ENCODE assay signal across 1 cellular context in the genomic region with DNA sequence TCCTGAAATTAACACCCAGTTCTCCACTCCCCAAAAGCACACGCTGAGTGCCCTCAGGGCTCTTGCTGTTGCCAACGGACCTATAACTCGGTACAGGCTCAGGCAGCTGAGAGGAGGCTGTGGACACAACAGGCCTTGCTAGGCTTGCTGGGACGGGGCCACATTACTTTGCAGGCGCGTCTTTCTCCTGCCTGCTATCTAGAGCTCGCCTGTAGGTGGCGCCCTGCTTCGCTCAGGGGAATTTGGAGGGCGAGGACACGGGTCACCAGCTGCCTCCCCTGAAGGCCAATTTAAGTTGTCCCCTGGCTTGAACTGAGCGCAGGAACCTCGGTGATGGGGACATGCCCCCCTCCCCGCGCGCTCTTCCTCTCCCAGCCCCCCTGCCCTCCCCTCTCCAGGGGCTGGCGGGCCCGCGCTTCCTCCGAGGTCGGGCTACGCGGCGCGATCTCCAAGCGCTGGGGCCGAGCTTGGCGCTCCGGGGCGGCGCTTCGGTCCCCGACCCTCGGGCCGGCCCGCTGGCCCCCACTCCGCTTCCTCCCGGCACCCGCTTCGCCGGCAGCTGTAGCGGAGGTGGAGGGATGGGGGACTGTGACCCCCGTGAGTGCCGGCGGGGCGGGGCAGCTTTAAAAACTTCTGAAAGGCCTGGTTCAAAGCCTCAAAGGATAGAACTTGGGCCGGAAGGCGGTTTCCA.
A peak's percentile ranks its signal among the peaks of the same experiment; 100 is the strongest.
TF ChIP-seq lines count a peak whose summit lies in the region.

No MANE protein-coding gene starts in this region.

TF ChIP-seq in HepG2, 621 proteins besides CTCF, POLR2A, EP300 and RAD21 (continued from another document and continues in another):
- TF ChIP-seq ZNF556 (CRISPR knock-in tag; IDR thresholded peaks at IDR 0.05; ENCODE audit: borderline replicate concordance) (peak; percentile 65; the same call in 1 of the 2 replicates), SYNCRIP (IDR thresholded peaks at IDR 0.05; ENCODE audit: insufficient read depth, low read depth, low read length) (no peak), ZNF777 (CRISPR knock-in tag; IDR thresholded peaks at IDR 0.05) (peak; percentile 59; the same call in 1 of the 2 replicates), TP53 (CRISPR knock-in tag; conservative IDR thresholded peaks at IDR 0.05) (no peak), THAP11 (CRISPR knock-in tag; IDR thresholded peaks at IDR 0.05) (peak; percentile 55; the same call in 1 of the 2 replicates), NONO (IDR thresholded peaks at IDR 0.05) (no peak), NONO (CRISPR knock-in tag; conservative IDR thresholded peaks at IDR 0.05) (0 out of 2 replicates have a peak, but pooled peaks have one; percentile 26), JUN (CRISPR knock-in tag; IDR thresholded peaks at IDR 0.05) (peak; percentile 42; the same call in 1 of the 2 replicates), TBX2 (CRISPR knock-in tag; IDR thresholded peaks at IDR 0.05; ENCODE audit: borderline replicate concordance) (peak; percentile 69), NFYC (CRISPR knock-in tag; IDR thresholded peaks at IDR 0.05) (peak; percentile 10; the same call in 1 of the 2 replicates), SP1 (IDR thresholded peaks at IDR 0.05) (no peak), SP1 (CRISPR knock-in tag; IDR thresholded peaks at IDR 0.05) (no peak), SALL1 (CRISPR knock-in tag; IDR thresholded peaks at IDR 0.05) (peak; percentile 67), ZNF350 (CRISPR knock-in tag; IDR thresholded peaks at IDR 0.05; ENCODE audit: borderline replicate concordance, low read depth) (peak; percentile 46; the same call in 1 of the 2 replicates), SOX6 (IDR thresholded peaks at IDR 0.05) (no peak), SOX6 (CRISPR knock-in tag; IDR thresholded peaks at IDR 0.05) (peak; percentile 76), KAT8 (CRISPR knock-in tag; IDR thresholded peaks at IDR 0.05) (0 out of 2 replicates have a peak, but pooled peaks have one; percentile 35), ARNT2 (CRISPR knock-in tag; IDR thresholded peaks at IDR 0.05; ENCODE audit: low read depth) (peak; percentile 54)
- TF ChIP-seq, protein P1, sequence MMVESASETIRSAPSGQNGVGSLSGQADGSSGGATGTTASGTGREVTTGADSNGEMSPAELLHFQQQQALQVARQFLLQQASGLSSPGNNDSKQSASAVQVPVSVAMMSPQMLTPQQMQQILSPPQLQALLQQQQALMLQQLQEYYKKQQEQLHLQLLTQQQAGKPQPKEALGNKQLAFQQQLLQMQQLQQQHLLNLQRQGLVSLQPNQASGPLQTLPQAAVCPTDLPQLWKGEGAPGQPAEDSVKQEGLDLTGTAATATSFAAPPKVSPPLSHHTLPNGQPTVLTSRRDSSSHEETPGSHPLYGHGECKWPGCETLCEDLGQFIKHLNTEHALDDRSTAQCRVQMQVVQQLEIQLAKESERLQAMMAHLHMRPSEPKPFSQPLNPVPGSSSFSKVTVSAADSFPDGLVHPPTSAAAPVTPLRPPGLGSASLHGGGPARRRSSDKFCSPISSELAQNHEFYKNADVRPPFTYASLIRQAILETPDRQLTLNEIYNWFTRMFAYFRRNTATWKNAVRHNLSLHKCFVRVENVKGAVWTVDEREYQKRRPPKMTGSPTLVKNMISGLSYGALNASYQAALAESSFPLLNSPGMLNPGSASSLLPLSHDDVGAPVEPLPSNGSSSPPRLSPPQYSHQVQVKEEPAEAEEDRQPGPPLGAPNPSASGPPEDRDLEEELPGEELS (CRISPR knock-in tag; IDR thresholded peaks at IDR 0.05), result 0 out of 2 replicates have a peak, but pooled peaks have one; percentile 17
- TF ChIP-seq, protein P2, sequence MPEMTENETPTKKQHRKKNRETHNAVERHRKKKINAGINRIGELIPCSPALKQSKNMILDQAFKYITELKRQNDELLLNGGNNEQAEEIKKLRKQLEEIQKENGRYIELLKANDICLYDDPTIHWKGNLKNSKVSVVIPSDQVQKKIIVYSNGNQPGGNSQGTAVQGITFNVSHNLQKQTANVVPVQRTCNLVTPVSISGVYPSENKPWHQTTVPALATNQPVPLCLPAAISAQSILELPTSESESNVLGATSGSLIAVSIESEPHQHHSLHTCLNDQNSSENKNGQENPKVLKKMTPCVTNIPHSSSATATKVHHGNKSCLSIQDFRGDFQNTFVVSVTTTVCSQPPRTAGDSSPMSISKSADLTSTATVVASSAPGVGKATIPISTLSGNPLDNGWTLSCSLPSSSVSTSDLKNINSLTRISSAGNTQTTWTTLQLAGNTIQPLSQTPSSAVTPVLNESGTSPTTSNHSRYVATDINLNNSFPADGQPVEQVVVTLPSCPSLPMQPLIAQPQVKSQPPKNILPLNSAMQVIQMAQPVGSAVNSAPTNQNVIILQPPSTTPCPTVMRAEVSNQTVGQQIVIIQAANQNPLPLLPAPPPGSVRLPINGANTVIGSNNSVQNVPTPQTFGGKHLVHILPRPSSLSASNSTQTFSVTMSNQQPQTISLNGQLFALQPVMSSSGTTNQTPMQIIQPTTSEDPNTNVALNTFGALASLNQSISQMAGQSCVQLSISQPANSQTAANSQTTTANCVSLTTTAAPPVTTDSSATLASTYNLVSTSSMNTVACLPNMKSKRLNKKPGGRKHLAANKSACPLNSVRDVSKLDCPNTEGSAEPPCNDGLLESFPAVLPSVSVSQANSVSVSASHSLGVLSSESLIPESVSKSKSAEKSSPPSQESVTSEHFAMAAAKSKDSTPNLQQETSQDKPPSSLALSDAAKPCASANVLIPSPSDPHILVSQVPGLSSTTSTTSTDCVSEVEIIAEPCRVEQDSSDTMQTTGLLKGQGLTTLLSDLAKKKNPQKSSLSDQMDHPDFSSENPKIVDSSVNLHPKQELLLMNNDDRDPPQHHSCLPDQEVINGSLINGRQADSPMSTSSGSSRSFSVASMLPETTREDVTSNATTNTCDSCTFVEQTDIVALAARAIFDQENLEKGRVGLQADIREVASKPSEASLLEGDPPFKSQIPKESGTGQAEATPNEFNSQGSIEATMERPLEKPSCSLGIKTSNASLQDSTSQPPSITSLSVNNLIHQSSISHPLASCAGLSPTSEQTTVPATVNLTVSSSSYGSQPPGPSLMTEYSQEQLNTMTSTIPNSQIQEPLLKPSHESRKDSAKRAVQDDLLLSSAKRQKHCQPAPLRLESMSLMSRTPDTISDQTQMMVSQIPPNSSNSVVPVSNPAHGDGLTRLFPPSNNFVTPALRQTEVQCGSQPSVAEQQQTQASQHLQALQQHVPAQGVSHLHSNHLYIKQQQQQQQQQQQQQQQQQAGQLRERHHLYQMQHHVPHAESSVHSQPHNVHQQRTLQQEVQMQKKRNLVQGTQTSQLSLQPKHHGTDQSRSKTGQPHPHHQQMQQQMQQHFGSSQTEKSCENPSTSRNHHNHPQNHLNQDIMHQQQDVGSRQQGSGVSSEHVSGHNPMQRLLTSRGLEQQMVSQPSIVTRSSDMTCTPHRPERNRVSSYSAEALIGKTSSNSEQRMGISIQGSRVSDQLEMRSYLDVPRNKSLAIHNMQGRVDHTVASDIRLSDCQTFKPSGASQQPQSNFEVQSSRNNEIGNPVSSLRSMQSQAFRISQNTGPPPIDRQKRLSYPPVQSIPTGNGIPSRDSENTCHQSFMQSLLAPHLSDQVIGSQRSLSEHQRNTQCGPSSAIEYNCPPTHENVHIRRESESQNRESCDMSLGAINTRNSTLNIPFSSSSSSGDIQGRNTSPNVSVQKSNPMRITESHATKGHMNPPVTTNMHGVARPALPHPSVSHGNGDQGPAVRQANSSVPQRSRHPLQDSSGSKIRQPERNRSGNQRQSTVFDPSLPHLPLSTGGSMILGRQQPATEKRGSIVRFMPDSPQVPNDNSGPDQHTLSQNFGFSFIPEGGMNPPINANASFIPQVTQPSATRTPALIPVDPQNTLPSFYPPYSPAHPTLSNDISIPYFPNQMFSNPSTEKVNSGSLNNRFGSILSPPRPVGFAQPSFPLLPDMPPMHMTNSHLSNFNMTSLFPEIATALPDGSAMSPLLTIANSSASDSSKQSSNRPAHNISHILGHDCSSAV (CRISPR knock-in tag; IDR thresholded peaks at IDR 0.05; ENCODE audit: borderline replicate concordance), result no peak
- TF ChIP-seq, protein P3, sequence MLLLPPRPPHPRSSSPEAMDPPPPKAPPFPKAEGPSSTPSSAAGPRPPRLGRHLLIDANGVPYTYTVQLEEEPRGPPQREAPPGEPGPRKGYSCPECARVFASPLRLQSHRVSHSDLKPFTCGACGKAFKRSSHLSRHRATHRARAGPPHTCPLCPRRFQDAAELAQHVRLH (CRISPR knock-in tag; IDR thresholded peaks at IDR 0.05; ENCODE audit: borderline replicate concordance, low read depth), result peak; percentile 66; the same call in 1 of the 2 replicates
- TF ChIP-seq, protein P4, sequence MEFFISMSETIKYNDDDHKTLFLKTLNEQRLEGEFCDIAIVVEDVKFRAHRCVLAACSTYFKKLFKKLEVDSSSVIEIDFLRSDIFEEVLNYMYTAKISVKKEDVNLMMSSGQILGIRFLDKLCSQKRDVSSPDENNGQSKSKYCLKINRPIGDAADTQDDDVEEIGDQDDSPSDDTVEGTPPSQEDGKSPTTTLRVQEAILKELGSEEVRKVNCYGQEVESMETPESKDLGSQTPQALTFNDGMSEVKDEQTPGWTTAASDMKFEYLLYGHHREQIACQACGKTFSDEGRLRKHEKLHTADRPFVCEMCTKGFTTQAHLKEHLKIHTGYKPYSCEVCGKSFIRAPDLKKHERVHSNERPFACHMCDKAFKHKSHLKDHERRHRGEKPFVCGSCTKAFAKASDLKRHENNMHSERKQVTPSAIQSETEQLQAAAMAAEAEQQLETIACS (CRISPR knock-in tag; IDR thresholded peaks at IDR 0.05), result peak; percentile 68
- TF ChIP-seq, protein P5, sequence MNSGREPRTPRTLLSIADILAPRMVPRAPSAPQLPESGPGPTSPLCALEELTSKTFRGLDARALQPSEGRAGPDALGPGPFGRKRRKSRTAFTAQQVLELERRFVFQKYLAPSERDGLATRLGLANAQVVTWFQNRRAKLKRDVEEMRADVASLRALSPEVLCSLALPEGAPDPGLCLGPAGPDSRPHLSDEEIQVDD (CRISPR knock-in tag; IDR thresholded peaks at IDR 0.05; ENCODE audit: borderline replicate concordance), result no peak
- TF ChIP-seq, protein P6, sequence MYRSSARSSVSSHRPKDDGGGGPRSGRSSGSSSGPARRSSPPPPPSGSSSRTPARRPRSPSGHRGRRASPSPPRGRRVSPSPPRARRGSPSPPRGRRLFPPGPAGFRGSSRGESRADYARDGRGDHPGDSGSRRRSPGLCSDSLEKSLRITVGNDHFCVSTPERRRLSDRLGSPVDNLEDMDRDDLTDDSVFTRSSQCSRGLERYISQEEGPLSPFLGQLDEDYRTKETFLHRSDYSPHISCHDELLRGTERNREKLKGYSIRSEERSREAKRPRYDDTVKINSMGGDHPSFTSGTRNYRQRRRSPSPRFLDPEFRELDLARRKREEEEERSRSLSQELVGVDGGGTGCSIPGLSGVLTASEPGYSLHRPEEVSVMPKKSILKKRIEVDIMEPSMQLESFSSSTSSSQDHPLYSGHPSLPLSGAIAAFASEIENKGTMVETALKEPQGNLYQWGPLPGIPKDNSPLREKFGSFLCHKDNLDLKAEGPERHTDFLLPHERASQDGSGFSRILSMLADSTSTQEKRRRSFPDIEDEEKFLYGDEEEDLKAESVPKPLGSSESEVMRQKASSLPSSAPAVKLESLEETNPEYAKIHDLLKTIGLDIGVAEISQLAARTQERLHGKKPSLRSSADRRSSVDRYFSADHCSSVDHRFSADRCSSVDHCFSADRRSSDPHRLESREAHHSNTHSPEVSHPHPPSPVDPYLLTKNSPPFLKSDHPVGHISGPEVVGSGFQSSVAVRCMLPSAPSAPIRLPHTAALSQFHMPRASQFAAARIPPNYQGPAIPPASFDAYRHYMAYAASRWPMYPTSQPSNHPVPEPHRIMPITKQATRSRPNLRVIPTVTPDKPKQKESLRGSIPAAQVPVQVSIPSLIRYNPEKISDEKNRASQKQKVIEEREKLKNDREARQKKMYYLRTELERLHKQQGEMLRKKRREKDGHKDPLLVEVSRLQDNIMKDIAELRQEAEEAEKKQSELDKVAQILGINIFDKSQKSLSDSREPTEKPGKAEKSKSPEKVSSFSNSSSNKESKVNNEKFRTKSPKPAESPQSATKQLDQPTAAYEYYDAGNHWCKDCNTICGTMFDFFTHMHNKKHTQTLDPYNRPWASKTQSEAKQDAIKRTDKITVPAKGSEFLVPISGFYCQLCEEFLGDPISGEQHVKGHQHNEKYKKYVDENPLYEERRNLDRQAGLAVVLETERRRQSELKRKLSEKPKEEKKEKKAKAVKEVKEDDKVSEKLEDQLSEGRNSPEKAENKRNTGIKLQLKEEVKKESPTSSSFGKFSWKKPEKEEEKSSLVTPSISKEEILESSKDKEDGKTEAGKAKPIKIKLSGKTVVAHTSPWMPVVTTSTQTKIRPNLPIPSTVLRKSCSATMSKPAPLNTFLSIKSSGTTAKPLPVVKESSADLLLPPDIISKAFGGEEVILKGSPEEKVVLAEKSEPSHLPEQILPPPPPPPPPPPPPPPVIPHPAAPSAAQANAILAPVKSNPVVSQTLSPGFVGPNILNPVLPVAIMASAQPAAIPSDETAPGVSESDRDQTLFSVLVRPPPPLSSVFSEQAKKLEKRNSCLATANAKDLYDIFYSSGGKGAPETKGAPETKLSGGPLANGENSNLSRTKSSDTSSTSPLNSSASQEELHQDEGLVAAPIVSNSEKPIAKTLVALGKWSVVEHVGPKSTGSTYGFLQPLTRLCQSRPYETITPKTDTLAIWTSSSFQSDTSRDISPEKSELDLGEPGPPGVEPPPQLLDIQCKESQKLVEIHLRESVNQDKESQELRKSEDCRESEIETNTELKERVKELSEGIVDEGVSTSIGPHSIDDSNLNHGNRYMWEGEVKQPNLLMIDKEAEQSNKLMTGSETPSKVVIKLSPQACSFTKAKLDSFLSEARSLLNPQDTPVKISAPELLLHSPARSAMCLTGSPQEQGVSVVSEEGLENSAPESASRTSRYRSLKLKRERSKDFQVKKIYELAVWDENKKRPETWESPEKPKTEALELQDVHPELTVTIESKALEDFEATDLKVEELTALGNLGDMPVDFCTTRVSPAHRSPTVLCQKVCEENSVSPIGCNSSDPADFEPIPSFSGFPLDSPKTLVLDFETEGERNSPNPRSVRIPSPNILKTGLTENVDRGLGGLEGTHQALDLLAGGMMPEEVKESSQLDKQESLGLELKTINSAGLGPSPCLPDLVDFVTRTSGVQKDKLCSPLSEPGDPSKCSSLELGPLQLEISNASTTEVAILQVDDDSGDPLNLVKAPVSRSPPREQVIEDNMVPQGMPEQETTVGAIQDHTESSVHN (CRISPR knock-in tag; IDR thresholded peaks at IDR 0.05), result no peak
- TF ChIP-seq, protein P7, sequence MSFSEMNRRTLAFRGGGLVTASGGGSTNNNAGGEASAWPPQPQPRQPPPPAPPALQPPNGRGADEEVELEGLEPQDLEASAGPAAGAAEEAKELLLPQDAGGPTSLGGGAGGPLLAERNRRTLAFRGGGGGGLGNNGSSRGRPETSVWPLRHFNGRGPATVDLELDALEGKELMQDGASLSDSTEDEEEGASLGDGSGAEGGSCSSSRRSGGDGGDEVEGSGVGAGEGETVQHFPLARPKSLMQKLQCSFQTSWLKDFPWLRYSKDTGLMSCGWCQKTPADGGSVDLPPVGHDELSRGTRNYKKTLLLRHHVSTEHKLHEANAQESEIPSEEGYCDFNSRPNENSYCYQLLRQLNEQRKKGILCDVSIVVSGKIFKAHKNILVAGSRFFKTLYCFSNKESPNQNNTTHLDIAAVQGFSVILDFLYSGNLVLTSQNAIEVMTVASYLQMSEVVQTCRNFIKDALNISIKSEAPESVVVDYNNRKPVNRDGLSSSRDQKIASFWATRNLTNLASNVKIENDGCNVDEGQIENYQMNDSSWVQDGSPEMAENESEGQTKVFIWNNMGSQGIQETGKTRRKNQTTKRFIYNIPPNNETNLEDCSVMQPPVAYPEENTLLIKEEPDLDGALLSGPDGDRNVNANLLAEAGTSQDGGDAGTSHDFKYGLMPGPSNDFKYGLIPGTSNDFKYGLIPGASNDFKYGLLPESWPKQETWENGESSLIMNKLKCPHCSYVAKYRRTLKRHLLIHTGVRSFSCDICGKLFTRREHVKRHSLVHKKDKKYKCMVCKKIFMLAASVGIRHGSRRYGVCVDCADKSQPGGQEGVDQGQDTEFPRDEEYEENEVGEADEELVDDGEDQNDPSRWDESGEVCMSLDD (CRISPR knock-in tag; IDR thresholded peaks at IDR 0.05; ENCODE audit: borderline replicate concordance), result no peak
- TF ChIP-seq, protein P8, sequence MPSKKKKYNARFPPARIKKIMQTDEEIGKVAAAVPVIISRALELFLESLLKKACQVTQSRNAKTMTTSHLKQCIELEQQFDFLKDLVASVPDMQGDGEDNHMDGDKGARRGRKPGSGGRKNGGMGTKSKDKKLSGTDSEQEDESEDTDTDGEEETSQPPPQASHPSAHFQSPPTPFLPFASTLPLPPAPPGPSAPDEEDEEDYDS (CRISPR knock-in tag; IDR thresholded peaks at IDR 0.05), result no peak
